Comparison of ENCODE assay signal across 1 cellular context in the genomic region with DNA sequence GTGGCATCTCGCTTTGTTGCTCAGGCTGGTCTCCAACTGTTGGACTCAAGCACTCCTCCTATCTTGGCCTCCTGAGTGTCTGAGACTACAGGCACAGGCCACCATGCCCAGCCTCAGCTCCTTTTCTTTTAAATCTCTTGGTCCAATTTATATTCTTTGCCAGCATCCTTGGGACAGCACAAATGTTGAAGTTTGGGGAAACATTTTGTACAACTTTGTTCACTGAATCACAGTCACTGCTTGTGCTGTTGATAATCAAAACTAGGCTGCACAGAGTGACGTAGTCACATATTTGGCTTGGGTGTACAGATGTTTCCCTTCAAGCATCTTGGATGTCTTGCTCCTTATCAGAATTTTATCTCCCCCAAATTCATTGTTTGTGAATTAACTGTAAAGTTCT.
TF ChIP-seq lines count a peak whose summit lies in the region.

No MANE protein-coding gene starts in this region.

TF ChIP-seq in IMR-90, 13 proteins besides CTCF, POLR2A, EP300 and RAD21:
- no peak for TF ChIP-seq MAFK (IDR thresholded peaks at IDR 0.05; ENCODE audit: low read depth, low read length)
- TF ChIP-seq MXI1 (IDR thresholded peaks at IDR 0.05; ENCODE audit: borderline replicate concordance, low read depth, low read length), result no peak
- TF ChIP-seq NFE2L2 (IDR thresholded peaks at IDR 0.05; ENCODE audit: low read depth, low read length), result no peak
- TF ChIP-seq BHLHE40 (IDR thresholded peaks at IDR 0.05; ENCODE audit: low read depth, low read length), result no peak
- TF ChIP-seq FOS (IDR thresholded peaks at IDR 0.05; ENCODE audit: low read depth, low read length), result no peak
- no peak for TF ChIP-seq MAZ (IDR thresholded peaks at IDR 0.05; ENCODE audit: borderline replicate concordance, low read depth, low read length)
- TF ChIP-seq RFX5 (IDR thresholded peaks at IDR 0.05; ENCODE audit: low read depth, low read length), result no peak
- TF ChIP-seq CHD1 (IDR thresholded peaks at IDR 0.05; ENCODE audit: low read depth, low read length), result no peak
